ENCODE assay signal across 18 cellular contexts in the genomic region with DNA sequence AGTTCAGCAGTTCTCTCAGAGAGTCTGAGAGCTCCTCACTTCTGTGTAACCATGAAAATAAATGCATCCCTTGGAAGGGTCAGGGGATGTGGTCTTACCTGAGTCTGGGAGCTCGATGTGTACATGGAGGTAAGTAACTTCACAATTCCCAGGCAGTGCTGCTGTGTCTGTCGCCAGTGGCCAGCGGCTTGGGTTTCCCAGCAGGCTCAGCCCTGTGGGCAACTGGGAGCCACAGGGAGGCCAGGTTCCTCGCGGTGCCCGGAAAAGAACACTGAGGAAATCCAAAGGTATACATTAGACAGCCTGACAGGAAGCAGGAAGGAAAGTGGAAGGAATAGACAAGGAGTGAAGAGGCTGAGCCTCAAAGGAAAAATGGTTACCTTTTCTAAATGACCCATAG.
DNase-seq lines count a peak whose midpoint lies in the region; ATAC-seq, FAIRE-seq and TF ChIP-seq lines count a peak whose summit lies in the region.
"Had no signal": no experiment of that assay in that cellular context is flagged by ENCODE, and none has a peak within 500 bp of the region (broad histone marks: within the 10 kb centered on the region; RNA-seq: fewer than 3 reads in every experiment).

No MANE protein-coding gene starts in this region.

- peaks cover 26 to 46% of the 10 kb centered on the region in 2 donors for H3K36me3 Mint-ChIP-seq in CD14-positive monocyte
- H3K36me3 Mint-ChIP-seq in activated naive CD8-positive, alpha-beta T cell = peaks cover 13% of the 10 kb centered on the region
- H3K36me3 Mint-ChIP-seq in naive thymus-derived CD8-positive, alpha-beta T cell = peaks cover 7 to 10% (median 10%) of the 10 kb centered on the region in 3 donors

- H3K27ac ChIP-seq in substantia nigra (ENCODE audit: low read depth, low read length, poor library complexity, severe bottlenecking) = no peak overlapping the region
- H3K27ac ChIP-seq: ascending aorta, coronary artery had no signal

- POLR2A ChIA-PET in naive thymus-derived CD8-positive, alpha-beta T cell (lab: Charles Lee) = interaction anchor here (1.4 to 4.2 kb wide), 2 partner anchors 63 to 123 kb away, joined by 4 to 47 read pairs; a partner anchor contains a TSS

- intact Hi-C loops in CD14-positive monocyte (cut with micrococcal nuclease) = no loop called here

- peak overlapping the region; percentile 19 to 93 (median 85) for H3K27ac Mint-ChIP-seq in CD14-positive monocyte
- peak overlapping the region; percentile 81 for H3K27ac Mint-ChIP-seq in activated naive CD8-positive, alpha-beta T cell
- peak overlapping the region; percentile 88 to 97 (median 96) for H3K27ac Mint-ChIP-seq in naive thymus-derived CD8-positive, alpha-beta T cell

- peaks cover 0 to 4% (median 0%) of the 10 kb centered on the region in 3 donors for H3K27me3 Mint-ChIP-seq in CD14-positive monocyte (ENCODE audit: low read depth in 3 of 3)
- H3K27me3 Mint-ChIP-seq in activated naive CD8-positive, alpha-beta T cell = no peaks in the 10 kb centered on the region
- no peaks in the 10 kb centered on the region for H3K27me3 Mint-ChIP-seq in naive thymus-derived CD8-positive, alpha-beta T cell

- ATAC-seq in naive thymus-derived CD8-positive, alpha-beta T cell = no peak
- ATAC-seq: activated CD4-positive, CD25-positive, alpha-beta regulatory T cell treated with anti-CD3 and anti-CD28 coated beads, Interleukin-2, amount 50 U/mL, for 24 hours; Right ventricle myocardium inferior had no signal

- TF ChIP-seq CTCF in CD14-positive monocyte (IDR thresholded peaks at IDR 0.05) = no peak

- H3K9me3 Mint-ChIP-seq in CD14-positive monocyte = no peaks in the 10 kb centered on the region
- no peaks in the 10 kb centered on the region for H3K9me3 Mint-ChIP-seq in activated naive CD8-positive, alpha-beta T cell (ENCODE audit: low read depth)
- H3K9me3 Mint-ChIP-seq in naive thymus-derived CD8-positive, alpha-beta T cell = peaks cover 0 to under 1% (median 0%) of the 10 kb centered on the region in 9 donors
- H3K9me3 Mint-ChIP-seq: nephron progenitor cell had no signal

- peak overlapping the region in 1 of 2 donors; percentile 57 for H3K4me3 Mint-ChIP-seq in CD14-positive monocyte
- peak overlapping the region; percentile 42 for H3K4me3 Mint-ChIP-seq in activated naive CD8-positive, alpha-beta T cell
- H3K4me3 Mint-ChIP-seq in naive thymus-derived CD8-positive, alpha-beta T cell = peak overlapping the region in 9 of 10 donors; percentile 65 to 87 (median 77)
- H3K4me3 Mint-ChIP-seq: nephron progenitor cell had no signal

- H3K4me1 Mint-ChIP-seq in CD14-positive monocyte = peaks cover 54% of the 10 kb centered on the region
- peaks cover 77% of the 10 kb centered on the region for H3K4me1 Mint-ChIP-seq in activated naive CD8-positive, alpha-beta T cell (ENCODE audit: low read depth)
- H3K4me1 Mint-ChIP-seq in naive thymus-derived CD8-positive, alpha-beta T cell = peaks cover 24 to 80% (median 73%) of the 10 kb centered on the region in 4 donors

- FAIRE-seq in GM19239 (lab: Jason Lieb, UNC) (peak; percentile 21), frontal cortex (lab: Jason Lieb, UNC) (no peak)

- no peak for DNase-seq in CD14-positive monocyte (ENCODE audit: low spot score)
- DNase-seq in GM19239 (ENCODE audit: insufficient read length, low spot score) = no peak
- DNase-seq in naive thymus-derived CD8-positive, alpha-beta T cell = no peak
- DNase-seq in substantia nigra (lab: John Stamatoyannopoulos, UW) = no peak
- no peak for DNase-seq in frontal cortex (ENCODE audit: low spot score in 2 of 2)
- no peak for DNase-seq in DMS 273 treated with DMSO at 0.1 percent for 48 hours (lab: John Stamatoyannopoulos, UW)
- DNase-seq: activated T-cell treated with anti-CD3 and anti-CD28 coated beads, Interleukin-2, amount 50 U/mL, for 1 hour; DMS153; erythroblast; NCI-H187; NCI-H446; nephron progenitor cell; stimulated activated CD4-positive, alpha-beta T cell treated with anti-CD3 and anti-CD28 coated beads, Interleukin-15, amount 100 ng/mL, for 24 hours had no signal
